Comparison of ENCODE assay signal across 1 cellular context in the genomic region with DNA sequence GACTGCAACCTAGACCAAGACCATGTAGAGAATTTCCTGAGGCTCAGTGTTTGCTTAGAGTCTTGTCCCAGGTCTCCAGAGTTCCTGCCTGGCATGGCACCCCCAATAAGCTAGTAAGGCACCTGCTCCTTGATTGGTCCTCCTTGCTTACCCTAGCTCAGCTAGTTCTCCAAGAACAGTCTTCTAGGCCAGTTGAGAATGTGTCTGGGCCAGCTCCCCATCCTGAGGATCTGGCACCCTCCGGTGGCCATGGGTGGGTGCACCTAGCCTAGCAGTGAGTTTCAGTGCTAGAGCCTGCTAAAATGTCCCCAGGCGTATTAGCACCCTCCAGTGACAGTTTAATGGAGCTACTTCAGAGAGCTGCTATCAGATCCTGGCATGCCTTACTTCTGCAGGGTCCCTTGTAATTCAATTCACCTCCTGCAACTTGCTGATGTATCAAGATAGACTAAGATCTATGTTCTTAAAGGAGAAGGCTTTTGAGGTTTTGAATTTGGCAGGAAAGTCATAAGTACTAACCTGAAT.
TF ChIP-seq lines count a peak whose summit lies in the region.

No MANE protein-coding gene starts in this region.

TF ChIP-seq in K562, 482 proteins besides CTCF, POLR2A, EP300 and RAD21 (continued from another document and continues in another):
- TF ChIP-seq DIDO1 (tag; IDR thresholded peaks at IDR 0.05; ENCODE audit: low read depth), result no peak
- TF ChIP-seq CREB1 (IDR thresholded peaks at IDR 0.05), result no peak
- no peak for TF ChIP-seq CREB1 (CRISPR knock-in tag; IDR thresholded peaks at IDR 0.05)
- TF ChIP-seq BRD4 (IDR thresholded peaks at IDR 0.05), result no peak
- TF ChIP-seq TOE1 (IDR thresholded peaks at IDR 0.05; ENCODE audit: borderline replicate concordance), result peak; percentile 53; the same call in 1 of the 2 replicates
- TF ChIP-seq TOE1 (CRISPR knock-in tag; IDR thresholded peaks at IDR 0.05; ENCODE audit: borderline replicate concordance, low read depth), result no peak
- TF ChIP-seq RB1 (IDR thresholded peaks at IDR 0.05; ENCODE audit: low read depth), result peak; percentile 72
- peak in 2 of 3 experiments; percentile 54 to 62 for TF ChIP-seq YY1 (IDR thresholded peaks at IDR 0.05; ENCODE audit: borderline replicate concordance in 1 of 3, control insufficient read depth in 1 of 3, extremely low read depth in 1 of 3, insufficient read depth in 3 of 3, insufficient read length in 1 of 3, insufficient replicate concordance in 2 of 3, low read depth in 1 of 3, low read length in 2 of 3)
- TF ChIP-seq TGIF2 (CRISPR knock-in tag; IDR thresholded peaks at IDR 0.05), result no peak
- no peak for TF ChIP-seq ERF (CRISPR knock-in tag; IDR thresholded peaks at IDR 0.05)
- no peak for TF ChIP-seq ZKSCAN8 (CRISPR knock-in tag; IDR thresholded peaks at IDR 0.05)
- no peak for TF ChIP-seq ASH1L (IDR thresholded peaks at IDR 0.05; ENCODE audit: borderline replicate concordance, low read depth, partially characterized antibody)
- no peak for TF ChIP-seq NR2C2 (CRISPR knock-in tag; IDR thresholded peaks at IDR 0.05)
- TF ChIP-seq NR2C2 (tag; IDR thresholded peaks at IDR 0.05), result no peak
- TF ChIP-seq ZNF445 (CRISPR knock-in tag; IDR thresholded peaks at IDR 0.05; ENCODE audit: low read depth), result no peak
- TF ChIP-seq, protein P1, sequence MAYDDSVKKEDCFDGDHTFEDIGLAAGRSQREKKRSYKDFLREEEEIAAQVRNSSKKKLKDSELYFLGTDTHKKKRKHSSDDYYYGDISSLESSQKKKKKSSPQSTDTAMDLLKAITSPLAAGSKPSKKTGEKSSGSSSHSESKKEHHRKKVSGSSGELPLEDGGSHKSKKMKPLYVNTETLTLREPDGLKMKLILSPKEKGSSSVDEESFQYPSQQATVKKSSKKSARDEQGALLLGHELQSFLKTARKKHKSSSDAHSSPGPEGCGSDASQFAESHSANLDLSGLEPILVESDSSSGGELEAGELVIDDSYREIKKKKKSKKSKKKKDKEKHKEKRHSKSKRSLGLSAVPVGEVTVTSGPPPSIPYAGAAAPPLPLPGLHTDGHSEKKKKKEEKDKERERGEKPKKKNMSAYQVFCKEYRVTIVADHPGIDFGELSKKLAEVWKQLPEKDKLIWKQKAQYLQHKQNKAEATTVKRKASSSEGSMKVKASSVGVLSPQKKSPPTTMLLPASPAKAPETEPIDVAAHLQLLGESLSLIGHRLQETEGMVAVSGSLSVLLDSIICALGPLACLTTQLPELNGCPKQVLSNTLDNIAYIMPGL (CRISPR knock-in tag; IDR thresholded peaks at IDR 0.05), result no peak; the same call in 1 of the 2 replicates
- no peak for TF ChIP-seq PTTG1 (tag; IDR thresholded peaks at IDR 0.05; ENCODE audit: low read depth)
- TF ChIP-seq, protein P2, sequence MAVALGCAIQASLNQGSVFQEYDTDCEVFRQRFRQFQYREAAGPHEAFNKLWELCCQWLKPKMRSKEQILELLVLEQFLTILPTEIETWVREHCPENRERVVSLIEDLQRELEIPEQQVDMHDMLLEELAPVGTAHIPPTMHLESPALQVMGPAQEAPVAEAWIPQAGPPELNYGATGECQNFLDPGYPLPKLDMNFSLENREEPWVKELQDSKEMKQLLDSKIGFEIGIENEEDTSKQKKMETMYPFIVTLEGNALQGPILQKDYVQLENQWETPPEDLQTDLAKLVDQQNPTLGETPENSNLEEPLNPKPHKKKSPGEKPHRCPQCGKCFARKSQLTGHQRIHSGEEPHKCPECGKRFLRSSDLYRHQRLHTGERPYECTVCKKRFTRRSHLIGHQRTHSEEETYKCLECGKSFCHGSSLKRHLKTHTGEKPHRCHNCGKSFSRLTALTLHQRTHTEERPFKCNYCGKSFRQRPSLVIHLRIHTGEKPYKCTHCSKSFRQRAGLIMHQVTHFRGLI (CRISPR knock-in tag; IDR thresholded peaks at IDR 0.05), result no peak
- no peak for TF ChIP-seq BCL6 (CRISPR knock-in tag; IDR thresholded peaks at IDR 0.05)
- TF ChIP-seq, protein P3, sequence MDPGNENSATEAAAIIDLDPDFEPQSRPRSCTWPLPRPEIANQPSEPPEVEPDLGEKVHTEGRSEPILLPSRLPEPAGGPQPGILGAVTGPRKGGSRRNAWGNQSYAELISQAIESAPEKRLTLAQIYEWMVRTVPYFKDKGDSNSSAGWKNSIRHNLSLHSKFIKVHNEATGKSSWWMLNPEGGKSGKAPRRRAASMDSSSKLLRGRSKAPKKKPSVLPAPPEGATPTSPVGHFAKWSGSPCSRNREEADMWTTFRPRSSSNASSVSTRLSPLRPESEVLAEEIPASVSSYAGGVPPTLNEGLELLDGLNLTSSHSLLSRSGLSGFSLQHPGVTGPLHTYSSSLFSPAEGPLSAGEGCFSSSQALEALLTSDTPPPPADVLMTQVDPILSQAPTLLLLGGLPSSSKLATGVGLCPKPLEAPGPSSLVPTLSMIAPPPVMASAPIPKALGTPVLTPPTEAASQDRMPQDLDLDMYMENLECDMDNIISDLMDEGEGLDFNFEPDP (CRISPR knock-in tag; IDR thresholded peaks at IDR 0.05), result no peak
- TF ChIP-seq ZFP1 (CRISPR knock-in tag; IDR thresholded peaks at IDR 0.05), result no peak
- no peak for TF ChIP-seq PHB2 (IDR thresholded peaks at IDR 0.05; ENCODE audit: low read depth)
- TF ChIP-seq MEF2A (IDR thresholded peaks at IDR 0.05; ENCODE audit: control insufficient read depth, low read depth, low read length), result no peak
- no peak for TF ChIP-seq KLF13 (tag; IDR thresholded peaks at IDR 0.05; ENCODE audit: borderline replicate concordance, low read depth)
- no peak for TF ChIP-seq RBM34 (IDR thresholded peaks at IDR 0.05; ENCODE audit: borderline replicate concordance, insufficient read depth, low read length)
- TF ChIP-seq ZFP36 (IDR thresholded peaks at IDR 0.05; ENCODE audit: low read depth, low read length, partially characterized antibody), result no peak
- TF ChIP-seq, protein P4, sequence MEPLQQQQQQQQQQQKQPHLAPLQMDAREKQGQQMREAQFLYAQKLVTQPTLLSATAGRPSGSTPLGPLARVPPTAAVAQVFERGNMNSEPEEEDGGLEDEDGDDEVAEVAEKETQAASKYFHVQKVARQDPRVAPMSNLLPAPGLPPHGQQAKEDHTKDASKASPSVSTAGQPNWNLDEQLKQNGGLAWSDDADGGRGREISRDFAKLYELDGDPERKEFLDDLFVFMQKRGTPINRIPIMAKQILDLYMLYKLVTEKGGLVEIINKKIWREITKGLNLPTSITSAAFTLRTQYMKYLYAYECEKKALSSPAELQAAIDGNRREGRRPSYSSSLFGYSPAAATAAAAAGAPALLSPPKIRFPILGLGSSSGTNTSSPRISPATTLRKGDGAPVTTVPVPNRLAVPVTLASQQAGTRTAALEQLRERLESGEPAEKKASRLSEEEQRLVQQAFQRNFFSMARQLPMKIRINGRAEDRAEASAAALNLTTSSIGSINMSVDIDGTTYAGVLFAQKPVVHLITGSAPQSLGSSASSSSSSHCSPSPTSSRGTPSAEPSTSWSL (CRISPR knock-in tag; IDR thresholded peaks at IDR 0.05; ENCODE audit: borderline replicate concordance), result no peak
- TF ChIP-seq BRD9 (IDR thresholded peaks at IDR 0.05; ENCODE audit: low read depth, partially characterized antibody), result peak; percentile 18
- no peak for TF ChIP-seq DDX20 (tag; IDR thresholded peaks at IDR 0.05; ENCODE audit: low read depth)
- TF ChIP-seq TBL1XR1 (IDR thresholded peaks at IDR 0.05; ENCODE audit: low read length in 2 of 2), result peak in 1 of 2 experiments; percentile 17; a peak in 1 of 4 replicates
- TF ChIP-seq, protein P5, sequence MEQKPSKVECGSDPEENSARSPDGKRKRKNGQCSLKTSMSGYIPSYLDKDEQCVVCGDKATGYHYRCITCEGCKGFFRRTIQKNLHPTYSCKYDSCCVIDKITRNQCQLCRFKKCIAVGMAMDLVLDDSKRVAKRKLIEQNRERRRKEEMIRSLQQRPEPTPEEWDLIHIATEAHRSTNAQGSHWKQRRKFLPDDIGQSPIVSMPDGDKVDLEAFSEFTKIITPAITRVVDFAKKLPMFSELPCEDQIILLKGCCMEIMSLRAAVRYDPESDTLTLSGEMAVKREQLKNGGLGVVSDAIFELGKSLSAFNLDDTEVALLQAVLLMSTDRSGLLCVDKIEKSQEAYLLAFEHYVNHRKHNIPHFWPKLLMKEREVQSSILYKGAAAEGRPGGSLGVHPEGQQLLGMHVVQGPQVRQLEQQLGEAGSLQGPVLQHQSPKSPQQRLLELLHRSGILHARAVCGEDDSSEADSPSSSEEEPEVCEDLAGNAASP (IDR thresholded peaks at IDR 0.05), result no peak
- TF ChIP-seq ZNF239 (CRISPR knock-in tag; IDR thresholded peaks at IDR 0.05), result no peak
- TF ChIP-seq PCBP2 (IDR thresholded peaks at IDR 0.05; ENCODE audit: low read depth, low read length, poor library complexity, severe bottlenecking), result no peak
- TF ChIP-seq, protein P6, sequence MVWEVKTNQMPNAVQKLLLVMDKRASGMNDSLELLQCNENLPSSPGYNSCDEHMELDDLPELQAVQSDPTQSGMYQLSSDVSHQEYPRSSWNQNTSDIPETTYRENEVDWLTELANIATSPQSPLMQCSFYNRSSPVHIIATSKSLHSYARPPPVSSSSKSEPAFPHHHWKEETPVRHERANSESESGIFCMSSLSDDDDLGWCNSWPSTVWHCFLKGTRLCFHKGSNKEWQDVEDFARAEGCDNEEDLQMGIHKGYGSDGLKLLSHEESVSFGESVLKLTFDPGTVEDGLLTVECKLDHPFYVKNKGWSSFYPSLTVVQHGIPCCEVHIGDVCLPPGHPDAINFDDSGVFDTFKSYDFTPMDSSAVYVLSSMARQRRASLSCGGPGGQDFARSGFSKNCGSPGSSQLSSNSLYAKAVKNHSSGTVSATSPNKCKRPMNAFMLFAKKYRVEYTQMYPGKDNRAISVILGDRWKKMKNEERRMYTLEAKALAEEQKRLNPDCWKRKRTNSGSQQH (CRISPR knock-in tag; IDR thresholded peaks at IDR 0.05), result no peak
- TF ChIP-seq TBP (optimal IDR thresholded peaks at IDR 0.05; ENCODE audit: low read depth, low read length), result no peak
- TF ChIP-seq, protein P7, sequence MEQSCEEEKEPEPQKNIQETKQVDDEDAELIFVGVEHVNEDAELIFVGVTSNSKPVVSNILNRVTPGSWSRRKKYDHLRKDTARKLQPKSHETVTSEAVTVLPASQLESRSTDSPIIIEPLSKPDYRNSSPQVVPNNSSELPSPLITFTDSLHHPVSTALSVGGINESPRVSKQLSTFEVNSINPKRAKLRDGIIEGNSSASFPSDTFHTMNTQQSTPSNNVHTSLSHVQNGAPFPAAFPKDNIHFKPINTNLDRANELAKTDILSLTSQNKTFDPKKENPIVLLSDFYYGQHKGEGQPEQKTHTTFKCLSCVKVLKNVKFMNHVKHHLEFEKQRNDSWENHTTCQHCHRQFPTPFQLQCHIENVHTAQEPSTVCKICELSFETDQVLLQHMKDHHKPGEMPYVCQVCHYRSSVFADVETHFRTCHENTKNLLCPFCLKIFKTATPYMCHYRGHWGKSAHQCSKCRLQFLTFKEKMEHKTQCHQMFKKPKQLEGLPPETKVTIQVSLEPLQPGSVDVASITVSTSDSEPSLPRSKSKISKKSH (CRISPR knock-in tag; IDR thresholded peaks at IDR 0.05), result no peak
- TF ChIP-seq, protein P8, sequence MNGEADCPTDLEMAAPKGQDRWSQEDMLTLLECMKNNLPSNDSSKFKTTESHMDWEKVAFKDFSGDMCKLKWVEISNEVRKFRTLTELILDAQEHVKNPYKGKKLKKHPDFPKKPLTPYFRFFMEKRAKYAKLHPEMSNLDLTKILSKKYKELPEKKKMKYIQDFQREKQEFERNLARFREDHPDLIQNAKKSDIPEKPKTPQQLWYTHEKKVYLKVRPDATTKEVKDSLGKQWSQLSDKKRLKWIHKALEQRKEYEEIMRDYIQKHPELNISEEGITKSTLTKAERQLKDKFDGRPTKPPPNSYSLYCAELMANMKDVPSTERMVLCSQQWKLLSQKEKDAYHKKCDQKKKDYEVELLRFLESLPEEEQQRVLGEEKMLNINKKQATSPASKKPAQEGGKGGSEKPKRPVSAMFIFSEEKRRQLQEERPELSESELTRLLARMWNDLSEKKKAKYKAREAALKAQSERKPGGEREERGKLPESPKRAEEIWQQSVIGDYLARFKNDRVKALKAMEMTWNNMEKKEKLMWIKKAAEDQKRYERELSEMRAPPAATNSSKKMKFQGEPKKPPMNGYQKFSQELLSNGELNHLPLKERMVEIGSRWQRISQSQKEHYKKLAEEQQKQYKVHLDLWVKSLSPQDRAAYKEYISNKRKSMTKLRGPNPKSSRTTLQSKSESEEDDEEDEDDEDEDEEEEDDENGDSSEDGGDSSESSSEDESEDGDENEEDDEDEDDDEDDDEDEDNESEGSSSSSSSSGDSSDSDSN (IDR thresholded peaks at IDR 0.05; ENCODE audit: borderline replicate concordance in 1 of 2, low read depth in 2 of 2, low read length in 2 of 2), result no peak
- TF ChIP-seq, protein P9, sequence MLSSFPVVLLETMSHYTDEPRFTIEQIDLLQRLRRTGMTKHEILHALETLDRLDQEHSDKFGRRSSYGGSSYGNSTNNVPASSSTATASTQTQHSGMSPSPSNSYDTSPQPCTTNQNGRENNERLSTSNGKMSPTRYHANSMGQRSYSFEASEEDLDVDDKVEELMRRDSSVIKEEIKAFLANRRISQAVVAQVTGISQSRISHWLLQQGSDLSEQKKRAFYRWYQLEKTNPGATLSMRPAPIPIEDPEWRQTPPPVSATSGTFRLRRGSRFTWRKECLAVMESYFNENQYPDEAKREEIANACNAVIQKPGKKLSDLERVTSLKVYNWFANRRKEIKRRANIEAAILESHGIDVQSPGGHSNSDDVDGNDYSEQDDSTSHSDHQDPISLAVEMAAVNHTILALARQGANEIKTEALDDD (IDR thresholded peaks at IDR 0.05), result peak; percentile 61
- TF ChIP-seq ZNF174 (CRISPR knock-in tag; IDR thresholded peaks at IDR 0.05), result no peak
- TF ChIP-seq HDAC8 (tag; IDR thresholded peaks at IDR 0.05), result no peak
- peak; percentile 79 for TF ChIP-seq GATA2 (CRISPR knock-in tag; IDR thresholded peaks at IDR 0.05)
- TF ChIP-seq, protein P10, sequence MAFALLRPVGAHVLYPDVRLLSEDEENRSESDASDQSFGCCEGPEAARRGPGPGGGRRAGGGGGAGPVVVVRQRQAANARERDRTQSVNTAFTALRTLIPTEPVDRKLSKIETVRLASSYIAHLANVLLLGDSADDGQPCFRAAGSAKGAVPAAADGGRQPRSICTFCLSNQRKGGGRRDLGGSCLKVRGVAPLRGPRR (CRISPR knock-in tag; IDR thresholded peaks at IDR 0.05), result no peak
- no peak for TF ChIP-seq U2AF1 (optimal IDR thresholded peaks at IDR 0.05; ENCODE audit: low read depth, low read length)
- TF ChIP-seq ZNF140 (CRISPR knock-in tag; IDR thresholded peaks at IDR 0.05), result no peak
- TF ChIP-seq SAFB2 (IDR thresholded peaks at IDR 0.05; ENCODE audit: borderline replicate concordance, low read depth, low read length, severe bottlenecking), result no peak
- no peak for TF ChIP-seq CCAR2 (IDR thresholded peaks at IDR 0.05; ENCODE audit: low read depth, low read length)
- no peak for TF ChIP-seq HMGN3 (IDR thresholded peaks at IDR 0.05; ENCODE audit: borderline replicate concordance, extremely low read depth, insufficient read length, low read depth, low read length)
